ENCODE assay signal across 1 cellular context in the genomic region with DNA sequence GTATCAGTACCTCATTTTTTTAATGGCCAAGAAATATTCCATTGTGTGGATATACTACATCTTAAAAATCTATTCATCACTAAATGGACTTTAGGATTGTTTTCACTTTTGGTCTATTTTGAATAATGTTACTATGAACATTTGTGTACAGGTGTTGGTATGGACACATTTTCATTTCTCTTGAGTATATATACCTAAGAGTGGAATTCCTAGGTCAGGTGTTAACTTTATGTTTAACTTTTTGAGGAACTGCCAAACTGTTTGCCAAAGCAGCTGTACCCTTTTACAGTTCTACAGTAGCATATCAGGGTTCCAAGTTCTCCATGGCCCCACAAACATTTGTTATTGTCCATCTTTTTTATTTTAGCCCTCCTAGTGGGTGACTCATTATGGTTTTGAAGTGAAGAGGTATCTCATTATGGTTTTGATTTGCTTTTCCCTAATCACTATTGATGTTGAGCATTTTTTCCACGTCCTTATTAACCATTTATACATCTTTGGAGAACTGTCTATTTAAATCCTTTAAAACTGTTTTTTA.
TF ChIP-seq lines count a peak whose summit lies in the region.

No MANE protein-coding gene starts in this region.

TF ChIP-seq in IMR-90, 13 proteins besides CTCF, POLR2A, EP300 and RAD21 (continued from another document):
- TF ChIP-seq MAFK (IDR thresholded peaks at IDR 0.05; ENCODE audit: low read depth, low read length) = no peak
- no peak for TF ChIP-seq RCOR1 (IDR thresholded peaks at IDR 0.05; ENCODE audit: insufficient replicate concordance, low read length)
TF ChIP-seq in IMR-90: peak in this region for 0.
